ENCODE assay signal across 3 cellular contexts in genomic region chr2:172672999-172673726, GRCh38.
TF ChIP-seq lines count a peak whose summit lies in the region.

No MANE protein-coding gene starts in this region.

TF ChIP-seq in A549, 52 proteins besides CTCF, POLR2A, EP300 and RAD21:
- TF ChIP-seq HEYL (CRISPR knock-in tag; IDR thresholded peaks at IDR 0.05) (0 out of 2 replicates have a peak, but pooled peaks have one; percentile 5), JUN (IDR thresholded peaks at IDR 0.05) (peak in 1 of 2 experiments; percentile 46; a peak in 2 of 5 replicates), MAX (IDR thresholded peaks at IDR 0.05) (peak; percentile 74), KDM1A (IDR thresholded peaks at IDR 0.05; ENCODE audit: low read depth) (no peak), HOXB13 (CRISPR knock-in tag; IDR thresholded peaks at IDR 0.05; ENCODE audit: low read depth) (no peak), FOSL2 (IDR thresholded peaks at IDR 0.05) (no peak), FOSL2 (CRISPR knock-in tag; IDR thresholded peaks at IDR 0.05) (peak; percentile 30; the same call in 1 of the 2 replicates), USF2 (IDR thresholded peaks at IDR 0.05) (peak; percentile 87), ELK1 (IDR thresholded peaks at IDR 0.05; ENCODE audit: low read depth, low read length) (no peak), BHLHE40 (IDR thresholded peaks at IDR 0.05; ENCODE audit: low read depth, low read length) (peak; percentile 78), JUNB (IDR thresholded peaks at IDR 0.05) (peak; percentile 26; the same call in 1 of the 2 replicates), MYC (IDR thresholded peaks at IDR 0.05; ENCODE audit: borderline replicate concordance, low read length) (0 out of 2 replicates have a peak, but pooled peaks have one; percentile 37)

TF ChIP-seq in IMR-90, 13 proteins besides CTCF, POLR2A, EP300 and RAD21 (continued from another document):
- no peak for TF ChIP-seq MXI1 (IDR thresholded peaks at IDR 0.05; ENCODE audit: borderline replicate concordance, low read depth, low read length)
- no peak for TF ChIP-seq RFX5 (IDR thresholded peaks at IDR 0.05; ENCODE audit: low read depth, low read length)
- TF ChIP-seq RCOR1 (IDR thresholded peaks at IDR 0.05; ENCODE audit: insufficient replicate concordance, low read length) = no peak
- peak; percentile 31; the same call in 1 of the 2 replicates for TF ChIP-seq USF2 (IDR thresholded peaks at IDR 0.05; ENCODE audit: low read depth, low read length)

TF ChIP-seq in GM23338, 12 proteins besides CTCF, POLR2A, EP300 and RAD21 (continued from another document):
- TF ChIP-seq ZNF114 (CRISPR knock-in tag; IDR thresholded peaks at IDR 0.05) (no peak), REST (IDR thresholded peaks at IDR 0.05; ENCODE audit: unreplicated experiment) (no peak), STAT1 (IDR thresholded peaks at IDR 0.05; ENCODE audit: unreplicated experiment) (no peak), POLR2AphosphoS5 (IDR thresholded peaks at IDR 0.05; ENCODE audit: low read depth) (no peak), NANOG (IDR thresholded peaks at IDR 0.05; ENCODE audit: borderline replicate concordance) (no peak), EZH2 (IDR thresholded peaks at IDR 0.05; ENCODE audit: low read depth, unreplicated experiment) (no peak), ZNF331 (CRISPR knock-in tag; IDR thresholded peaks at IDR 0.05; ENCODE audit: low read depth) (no peak), CREB1 (CRISPR knock-in tag; IDR thresholded peaks at IDR 0.05; ENCODE audit: low read depth) (no peak), ZNF462 (CRISPR knock-in tag; IDR thresholded peaks at IDR 0.05) (no peak), JUNB (IDR thresholded peaks at IDR 0.05; ENCODE audit: unreplicated experiment) (no peak), ETS1 (IDR thresholded peaks at IDR 0.05) (no peak)
